Comparison of ENCODE assay signal across 28 cellular contexts in the genomic region with DNA sequence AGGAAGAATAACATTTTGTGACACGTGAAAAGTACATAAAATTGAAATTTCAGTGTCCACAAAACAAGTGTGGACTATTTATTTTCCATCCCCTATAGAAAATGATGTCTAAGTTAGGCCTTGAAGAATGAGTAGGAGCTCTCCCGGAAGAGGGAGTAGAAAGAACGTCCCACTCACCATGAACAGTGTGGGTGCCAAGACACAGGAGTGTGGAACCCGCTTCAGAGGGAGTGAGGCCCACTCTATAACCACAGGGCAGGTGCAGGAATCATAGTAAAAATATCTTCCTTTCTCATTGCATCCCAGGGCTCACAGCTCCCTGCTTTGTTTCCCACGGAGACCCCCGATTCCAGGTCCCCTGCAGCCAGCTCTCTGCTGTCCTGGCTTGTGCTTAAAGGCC. TPM values are rescaled to one million over a fixed set of nuclear protein-coding genes. Genes with fewer than 3 reads are reported as not detected.
"Had no signal": no experiment of that assay in that cellular context is flagged by ENCODE, and none has a peak within 500 bp of the region (broad histone marks: within the 10 kb centered on the region; RNA-seq: fewer than 3 reads in every experiment).

No MANE protein-coding gene starts in this region.

- H3K4me1 ChIP-seq: parathyroid adenoma, psoas muscle, right lobe of liver, testis, thyroid gland, vagina had no signal

- H3K9ac ChIP-seq: parathyroid adenoma had no signal

- H3K27me3 ChIP-seq: right lobe of liver, testis, thyroid gland, vagina had no signal

- ATAC-seq: heart left ventricle; left colon; left lung; naive thymus-derived CD4-positive, alpha-beta T cell; natural killer cell treated with Interleukin-12 subunit alpha and Interleukin-12 subunit beta and Interleukin-15 and Interleukin-18, amount 100 ng/mL, for 72 hours; psoas muscle; right lobe of liver; stimulated activated naive B cell treated with anti-CD40 and anti-IgM and Interleukin-4, amounts not matched to agents 10 μg/mL and 1 μg/mL and 100 μg/mL, for 72 hours; stimulated activated naive CD8-positive, alpha-beta T cell treated with anti-CD3 and anti-CD28 coated beads, Interleukin-15, Interleukin-2, amounts not matched to agents 100 U/mL and 50 U/mL, for 24 hours had no signal

- H3K9me3 ChIP-seq: heart left ventricle, left lung, psoas muscle, right lobe of liver, stomach, testis, thyroid gland, transverse colon, upper lobe of left lung, vagina had no signal

- H2AFZ ChIP-seq: parathyroid adenoma had no signal

- H3K36me3 ChIP-seq: heart left ventricle, left lung, right lobe of liver, stomach, thyroid gland, transverse colon, upper lobe of left lung, vagina had no signal

- H3K79me2 ChIP-seq: parathyroid adenoma had no signal

- H3K4me2 ChIP-seq: smooth muscle cell had no signal

- DNase-seq: heart left ventricle; hypothalamus; immature natural killer cell; kidney; left colon; left lung; mesendoderm; naive thymus-derived CD4-positive, alpha-beta T cell; occipital lobe; psoas muscle; right lobe of liver; stimulated activated CD4-positive, alpha-beta T cell treated with anti-CD3 and anti-CD28 coated beads, Interleukin-1b, Interleukin-23, amount 100 ng/mL, for 48 hours; stimulated activated CD4-positive, alpha-beta T cell treated with anti-CD3 and anti-CD28 coated beads, Interleukin-4, amount 100 ng/mL, for 1 hour; stimulated activated naive B cell treated with anti-CD40 and anti-IgM and Interleukin-4, amounts not matched to agents 10 μg/mL and 1 μg/mL and 100 μg/mL, for 72 hours; stimulated activated naive CD8-positive, alpha-beta T cell treated with anti-CD3 and anti-CD28 coated beads, Interleukin-15, Interleukin-2, amounts not matched to agents 100 U/mL and 50 U/mL, for 24 hours; stomach; testis; thyroid gland; transverse colon; upper lobe of left lung had no signal

- H3K4me3 ChIP-seq: heart left ventricle, left lung, lung, psoas muscle, right lobe of liver, smooth muscle cell, stomach, testis, thyroid gland, transverse colon, upper lobe of left lung, vagina had no signal

- H3K27ac ChIP-seq: heart left ventricle, left lung, parathyroid adenoma, psoas muscle, right lobe of liver, stomach, testis, thyroid gland, transverse colon, upper lobe of left lung, vagina had no signal

RNA-seq across cellular contexts. Expression of a gene that starts 5.2 kb away (rescaled TPM):
- total RNA-seq: left lung; mononuclear cell; naive thymus-derived CD4-positive, alpha-beta T cell; natural killer cell treated with Interleukin-12 subunit alpha and Interleukin-12 subunit beta and Interleukin-15 and Interleukin-18, amount 100 ng/mL, for 72 hours; osteocyte; psoas muscle; right lobe of liver; smooth muscle cell; thyroid gland; vagina had no signal
- polyA plus RNA-seq: immature natural killer cell; liver; naive thymus-derived CD4-positive, alpha-beta T cell had no signal
